In the genomic region with DNA sequence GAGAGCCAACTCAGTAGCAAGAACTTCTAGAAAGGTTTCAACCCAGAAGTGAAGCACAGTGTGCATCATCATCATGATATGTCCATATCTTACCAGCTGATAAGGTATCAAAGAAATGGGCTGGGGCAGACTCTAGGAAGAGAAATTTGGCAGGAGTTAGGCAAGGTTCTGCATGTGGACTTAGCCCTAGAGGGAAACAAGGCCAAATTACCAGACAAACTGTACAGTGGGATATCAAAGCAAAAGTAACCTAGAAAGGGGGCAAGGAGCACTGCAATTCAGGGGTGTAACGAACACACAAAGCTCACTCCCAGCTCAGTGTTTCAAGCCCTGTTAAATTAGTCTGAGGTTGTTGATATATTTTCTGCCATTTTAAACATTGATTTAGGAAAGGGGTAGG, we compare ENCODE assay signal across 18 cellular contexts.
DNase-seq lines count a peak whose midpoint lies in the region; ATAC-seq and TF ChIP-seq lines count a peak whose summit lies in the region.
"Had no signal": no experiment of that assay in that cellular context is flagged by ENCODE, and none has a peak within 500 bp of the region (broad histone marks: within the 10 kb centered on the region; RNA-seq: fewer than 3 reads in every experiment).

No MANE protein-coding gene starts in this region.

- H3K27me3 Mint-ChIP-seq in glutamatergic neuron (ENCODE audit: unreplicated experiment), result no peaks in the 10 kb centered on the region
- H3K27me3 Mint-ChIP-seq in nephron progenitor cell (ENCODE audit: low read depth, poor library complexity), result no peaks in the 10 kb centered on the region
- H3K27me3 Mint-ChIP-seq: CD4-positive, CD25-positive, alpha-beta regulatory T cell; IgD-negative memory B cell had no signal

- no peaks in the 10 kb centered on the region for H3K9me3 ChIP-seq in left lung
- H3K9me3 ChIP-seq: BE2C had no signal

- H3K9me3 Mint-ChIP-seq in glutamatergic neuron (ENCODE audit: unreplicated experiment), result peaks cover 3% of the 10 kb centered on the region
- no peaks in the 10 kb centered on the region for H3K9me3 Mint-ChIP-seq in nephron progenitor cell
- H3K9me3 Mint-ChIP-seq: CD8-positive, alpha-beta memory T cell; GM23338; HFFc6; IgD-negative memory B cell had no signal

- ATAC-seq in left lung, result no peak

- no peaks in the 10 kb centered on the region for H3K36me3 ChIP-seq in left lung
- H3K36me3 ChIP-seq: BE2C had no signal

- peak; percentile 16 for DNase-seq in NCI-H226
- no peak for DNase-seq in glutamatergic neuron
- no peak for DNase-seq in nephron progenitor cell
- DNase-seq in iPS-NIHi7 (ENCODE audit: extremely low spot score), result no peak
- DNase-seq in left lung, result no peak
- DNase-seq in NCI-H146 (lab: John Stamatoyannopoulos, UW), result no peak
- DNase-seq: ACHN; BE2C; C1 segment of cervical spinal cord; CD4-positive, CD25-positive, alpha-beta regulatory T cell; CD8-positive, alpha-beta memory T cell; COR-L47; DMS153; DMS79; H7; HFFc6 had no signal

- H3K4me3 ChIP-seq in left lung, result no peak overlapping the region
- H3K4me3 ChIP-seq: GM23338 had no signal

- H3K27ac ChIP-seq in left lung, result no peak overlapping the region

- H3K4me1 ChIP-seq in left lung, result no peaks in the 10 kb centered on the region
- H3K4me1 ChIP-seq: BE2C had no signal

- peaks cover 19% of the 10 kb centered on the region for H3K4me1 Mint-ChIP-seq in glutamatergic neuron (ENCODE audit: low read depth, unreplicated experiment)
- H3K4me1 Mint-ChIP-seq in nephron progenitor cell, result peaks cover 70% of the 10 kb centered on the region
- H3K4me1 Mint-ChIP-seq: CD4-positive, CD25-positive, alpha-beta regulatory T cell; CD8-positive, alpha-beta memory T cell; IgD-negative memory B cell had no signal

- H3K36me3 Mint-ChIP-seq in glutamatergic neuron (ENCODE audit: unreplicated experiment) (no peaks in the 10 kb centered on the region), nephron progenitor cell (ENCODE audit: low read depth) (no peaks in the 10 kb centered on the region)
- H3K36me3 Mint-ChIP-seq: CD4-positive, CD25-positive, alpha-beta regulatory T cell; CD8-positive, alpha-beta memory T cell; IgD-negative memory B cell had no signal

- intact Hi-C loops in left lung (cut with DNase I), result no loop called here

- TF ChIP-seq CTCF in glutamatergic neuron (IDR thresholded peaks at IDR 0.05; ENCODE audit: partially characterized antibody, unreplicated experiment), result no peak
- TF ChIP-seq CTCF in nephron progenitor cell (IDR thresholded peaks at IDR 0.05), result no peak
- TF ChIP-seq CTCF in left lung (IDR thresholded peaks at IDR 0.05), result no peak

- no peak overlapping the region for H3K4me3 Mint-ChIP-seq in glutamatergic neuron (ENCODE audit: unreplicated experiment)
- H3K4me3 Mint-ChIP-seq in nephron progenitor cell, result no peak overlapping the region
- H3K4me3 Mint-ChIP-seq: CD4-positive, CD25-positive, alpha-beta regulatory T cell; CD8-positive, alpha-beta memory T cell; GM23338; HFFc6; IgD-negative memory B cell had no signal

- H3K27ac Mint-ChIP-seq in glutamatergic neuron (ENCODE audit: unreplicated experiment) (peak overlapping the region; percentile 28), nephron progenitor cell (peak overlapping the region; percentile 84)
- H3K27ac Mint-ChIP-seq: CD4-positive, CD25-positive, alpha-beta regulatory T cell; CD8-positive, alpha-beta memory T cell; GM23338; HFFc6 had no signal

- no peaks in the 10 kb centered on the region for H3K27me3 ChIP-seq in left lung
- H3K27me3 ChIP-seq: BE2C had no signal
